In the genomic region with DNA sequence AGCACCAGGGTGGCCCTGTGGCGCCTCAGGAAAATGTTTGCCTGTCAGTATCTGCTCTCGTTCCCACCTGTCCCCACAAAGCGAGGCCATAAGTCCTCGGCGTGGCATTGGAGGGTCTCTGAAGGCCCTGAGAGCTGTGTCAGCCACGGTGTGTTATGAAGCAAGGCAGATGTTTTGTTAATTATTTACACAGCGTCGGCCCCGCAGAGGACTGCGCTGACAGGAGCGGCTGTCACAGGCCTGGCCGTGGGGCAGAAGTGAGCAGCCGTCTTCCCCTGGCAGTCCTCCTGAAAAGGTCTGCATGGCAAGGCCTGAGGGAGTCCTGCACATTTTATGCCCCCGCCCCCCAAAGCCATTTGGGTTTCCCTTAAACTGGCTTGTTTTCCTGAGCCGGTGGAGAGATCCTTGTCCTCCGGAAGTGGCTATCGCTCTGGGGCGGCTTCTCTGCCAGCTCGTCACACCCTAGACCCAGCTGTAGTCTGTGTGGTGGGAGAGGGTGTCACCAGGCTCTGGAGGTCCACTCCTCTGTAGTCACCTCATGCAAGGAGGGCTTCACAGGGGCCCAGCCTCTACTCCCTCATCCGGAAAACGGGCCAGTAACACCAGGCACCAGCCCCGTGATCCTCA, we compare ENCODE assay signal across 8 cellular contexts. TPM values are rescaled to one million over a fixed set of nuclear protein-coding genes. Genes with fewer than 3 reads are reported as not detected.
DNase-seq lines count a peak whose midpoint lies in the region; ATAC-seq and TF ChIP-seq lines count a peak whose summit lies in the region.

No MANE protein-coding gene starts in this region.

- ATAC-seq in foreskin keratinocyte = no peak

- DNase-seq in NT2/D1 (ENCODE audit: low read depth, low spot score) = no peak
- peak; percentile 65 for DNase-seq in glomerular visceral epithelial cell (ENCODE audit: extremely low spot score)
- no peak for DNase-seq in skeletal muscle cell (ENCODE audit: low read depth)
- DNase-seq in foreskin keratinocyte = no peak
- no peak for DNase-seq in NCI-H510A (lab: John Stamatoyannopoulos, UW)
- no peak for DNase-seq in prostate gland (ENCODE audit: low spot score)
- no peak for DNase-seq in mesenteric fat pad (ENCODE audit: low spot score)

- H3K4me3 ChIP-seq in NT2/D1 (ENCODE audit: insufficient read length, low read depth) (no peak overlapping the region), skeletal muscle cell (ENCODE audit: low read depth, low read length) (peak overlapping the region; percentile 10), prostate gland (no peak overlapping the region)

- no peaks in the 10 kb centered on the region for H3K27me3 ChIP-seq in NT2/D1 (ENCODE audit: insufficient read depth, insufficient read length)
- no peaks in the 10 kb centered on the region for H3K27me3 ChIP-seq in foreskin keratinocyte
- no peaks in the 10 kb centered on the region for H3K27me3 ChIP-seq in prostate gland (replicated peaks; ENCODE audit: insufficient read depth)

- no peaks in the 10 kb centered on the region for H3K9me3 ChIP-seq in NT2/D1 (ENCODE audit: insufficient read depth, low read length)
- H3K9me3 ChIP-seq in prostate gland = no peaks in the 10 kb centered on the region

- H3K9ac ChIP-seq in NT2/D1 (ENCODE audit: insufficient read length, low read depth) = peak overlapping the region; percentile 23

- TF ChIP-seq CTCF in foreskin keratinocyte (conservative IDR thresholded peaks at IDR 0.05) (no peak), prostate gland (IDR thresholded peaks at IDR 0.05) (no peak)

- TF ChIP-seq POLR2A in GM10847 (IDR thresholded peaks at IDR 0.05; ENCODE audit: extremely low read depth, insufficient read length) (peak; percentile 15), prostate gland (IDR thresholded peaks at IDR 0.05) (no peak)

- H3K36me3 ChIP-seq in NT2/D1 (ENCODE audit: insufficient read depth, insufficient read length, low read length) (peaks cover 64% of the 10 kb centered on the region), prostate gland (no peaks in the 10 kb centered on the region)

- no peak overlapping the region for H3K27ac ChIP-seq in foreskin keratinocyte
- peak overlapping the region in 1 of 2 donors; percentile 78 for H3K27ac ChIP-seq in prostate gland

- peaks cover 40% of the 10 kb centered on the region for H3K4me1 ChIP-seq in NT2/D1 (ENCODE audit: insufficient read depth, insufficient read length)
- peaks cover 40% of the 10 kb centered on the region for H3K4me1 ChIP-seq in foreskin keratinocyte
- peaks cover 32% of the 10 kb centered on the region for H3K4me1 ChIP-seq in prostate gland (replicated peaks)

- 69% methylated on average over 22 of the region's 22 CpGs for WGBS in prostate gland

- intact Hi-C loops in prostate gland (cut with DNase I) = no loop called here

RNA-seq across cellular contexts. Expression of a gene that starts 6.2 kb away (rescaled TPM):
- total RNA-seq in foreskin keratinocyte (28.4 and 30.3 TPM in 2 replicates), prostate gland (10 to 100 TPM; 32.3 to 44.2 TPM), mesenteric fat pad (97.9 TPM)
- polyA plus RNA-seq in foreskin keratinocyte = 29.7 and 30.5 TPM in 2 replicates
